10 cellular contexts compared by ENCODE assay signal in the genomic region with DNA sequence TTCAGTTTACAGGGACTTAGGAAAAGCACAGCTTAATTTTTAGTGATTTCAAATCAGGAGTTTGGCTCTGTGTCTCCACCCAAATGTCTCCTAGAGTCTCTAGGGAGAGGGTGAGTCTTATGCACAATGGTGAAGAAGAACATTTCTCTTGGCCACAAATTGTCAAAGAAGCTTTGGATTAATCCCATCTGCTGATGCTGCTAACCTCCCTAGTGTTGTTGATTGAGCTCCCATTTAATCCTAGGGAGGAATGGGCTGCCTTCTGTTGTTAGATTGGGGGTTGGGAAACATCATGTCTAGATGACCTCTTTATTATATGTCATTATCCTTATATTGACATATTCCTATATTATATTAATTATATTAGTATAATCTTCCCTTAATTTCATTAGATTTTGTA. TPM values are rescaled to one million over a fixed set of nuclear protein-coding genes. Genes with fewer than 3 reads are reported as not detected.
"Had no signal": no experiment of that assay in that cellular context is flagged by ENCODE, and none has a peak within 500 bp of the region (broad histone marks: within the 10 kb centered on the region; RNA-seq: fewer than 3 reads in every experiment).

No MANE protein-coding gene starts in this region.

- H3K36me3 ChIP-seq: HAP-1 had no signal

- H3K4me3 ChIP-seq: GM23248, HAP-1 had no signal

- FAIRE-seq: HepG2 had no signal

- H3K4me1 Mint-ChIP-seq: IgD-negative memory B cell had no signal

- H3K27ac ChIP-seq: GM23248, HL-60 had no signal

- H3K4me3 Mint-ChIP-seq: HFFc6, IgD-negative memory B cell had no signal

- H3K36me3 Mint-ChIP-seq: IgD-negative memory B cell had no signal

- DNase-seq: GM23248, GOT3, H7, HFFc6 had no signal

- H3K9me3 Mint-ChIP-seq: IgD-negative memory B cell had no signal

- H3K27ac Mint-ChIP-seq: HFFc6, IgD-negative memory B cell had no signal

- ATAC-seq: HCT116, HepG2 had no signal

- H3K9me3 ChIP-seq: HAP-1 had no signal

RNA-seq across cellular contexts. Expression of a gene that starts 50.0 kb away (rescaled TPM):
- total RNA-seq: GM23248, H4, H7, HepG2, HFFc6 had no signal
- polyA plus RNA-seq: GM23248, HepG2, IgD-negative memory B cell had no signal
